Comparison of ENCODE assay signal across 29 cellular contexts in genomic region chr6:79669766-79670165, GRCh38. TPM values are rescaled to one million over a fixed set of nuclear protein-coding genes. Genes with fewer than 3 reads are reported as not detected.
DNase-seq lines count a peak whose midpoint lies in the region; ATAC-seq, FAIRE-seq and TF ChIP-seq lines count a peak whose summit lies in the region.
"Had no signal": no experiment of that assay in that cellular context is flagged by ENCODE, and none has a peak within 500 bp of the region (broad histone marks: within the 10 kb centered on the region; RNA-seq: fewer than 3 reads in every experiment).

No MANE protein-coding gene starts in this region.

- no peaks in the 10 kb centered on the region for H4K20me1 ChIP-seq in GM12878 (ENCODE audit: control insufficient read depth, insufficient read depth)

- H3K36me3 ChIP-seq in CD8-positive, alpha-beta T cell (ENCODE audit: insufficient read depth, low read length), result no peaks in the 10 kb centered on the region
- no peaks in the 10 kb centered on the region for H3K36me3 ChIP-seq in GM12878 (ENCODE audit: control insufficient read depth in 2 of 2, insufficient read depth in 2 of 2, low read length in 1 of 2)

- H3K4me3 ChIP-seq in CD8-positive, alpha-beta T cell (ENCODE audit: low read depth, low read length), result no peak overlapping the region
- no peak overlapping the region for H3K4me3 ChIP-seq in GM12878

- no peak for TF ChIP-seq POLR2A in GM12878 (IDR thresholded peaks at IDR 0.05; ENCODE audit: low read depth, low read length)

- CTCF ChIA-PET in CD8-positive, alpha-beta T cell (lab: Charles Lee), result no interaction called here
- CTCF ChIA-PET in GM12878 (lab: Yijun Ruan, JAX) (interaction anchor here (0.6 to 1.4 kb wide), 2 partner anchors 99 to 130 kb away, joined by 3 to 7 read pairs; no protein-coding TSS in a partner anchor), HEK293T (lab: Yijun Ruan, JAX) (interaction anchor here (0.7 to 1.1 kb wide), 2 partner anchors 29 to 99 kb away, joined by 3 to 5 read pairs; no protein-coding TSS in a partner anchor)
- CTCF ChIA-PET in activated CD4-positive, alpha-beta memory T cell treated with anti-CD3 and anti-CD28 coated beads for 36 hours (lab: Charles Lee), result no interaction called here

- no peak for FAIRE-seq in GM12878 (lab: Jason Lieb, UNC)
- FAIRE-seq: D721Med had no signal

- H3K9me3 ChIP-seq in CD8-positive, alpha-beta T cell (ENCODE audit: low read length), result no peaks in the 10 kb centered on the region
- H3K9me3 ChIP-seq in GM12878 (replicated peaks; ENCODE audit: control insufficient read depth, insufficient read depth, low read length), result no peaks in the 10 kb centered on the region

- no peak for TF ChIP-seq EP300 in GM12878 (IDR thresholded peaks at IDR 0.05; ENCODE audit: borderline replicate concordance in 1 of 2, control insufficient read depth in 1 of 2, low read depth in 2 of 2, low read length in 2 of 2)

- H2AFZ ChIP-seq in GM12878 (ENCODE audit: control insufficient read depth, low read depth, low read length), result no peak overlapping the region

- RAD21 ChIA-PET in GM12878 (lab: Charles Lee; ENCODE audit: unreplicated experiment), result interaction anchor here (0.9 kb wide), 1 partner anchor 99 kb away, joined by 3 read pairs; no protein-coding TSS in a partner anchor

- POLR2A ChIA-PET in CD8-positive, alpha-beta T cell (lab: Charles Lee), result interaction anchor here (0.6 kb wide), 1 partner anchor 598 kb away, joined by 3 read pairs; no protein-coding TSS in a partner anchor
- POLR2A ChIA-PET in GM12878 (lab: Charles Lee) (no interaction called here), HEK293T (lab: Yijun Ruan, JAX) (interaction anchor here (0.9 kb wide), 1 partner anchor 133 kb away, joined by 4 read pairs; no protein-coding TSS in a partner anchor)
- POLR2A ChIA-PET in activated CD4-positive, alpha-beta memory T cell treated with anti-CD3 and anti-CD28 coated beads for 36 hours (lab: Charles Lee), result no interaction called here

- peak overlapping the region; percentile 17 for H3K27ac Mint-ChIP-seq in CD8-positive, alpha-beta T cell
- peak overlapping the region; percentile 60 for H3K27ac Mint-ChIP-seq in mesothelial cell of epicardium
- peak overlapping the region; percentile 83 for H3K27ac Mint-ChIP-seq in progenitor cell of endocrine pancreas
- H3K27ac Mint-ChIP-seq in activated CD4-positive, alpha-beta memory T cell treated with anti-CD3 and anti-CD28 coated beads for 36 hours, result no peak overlapping the region

- no peak for DNase-seq in CD8-positive, alpha-beta T cell
- DNase-seq in GM12878 (ENCODE audit: low read depth, low spot score) (no peak), mesothelial cell of epicardium (ENCODE audit: low spot score in 2 of 2, unreplicated experiment in 2 of 2) (no peak), progenitor cell of endocrine pancreas (ENCODE audit: low spot score, unreplicated experiment) (no peak), A172 (ENCODE audit: low spot score) (no peak), HEK293T (ENCODE audit: extremely low spot score) (no peak)
- DNase-seq in activated naive CD4-positive, alpha-beta T cell treated with anti-CD3 and anti-CD28 coated beads, Interleukin-2, amount 50 U/mL, for 16 hours, result no peak
- no peak for DNase-seq in activated CD4-positive, alpha-beta memory T cell treated with anti-CD3 and anti-CD28 coated beads for 36 hours
- DNase-seq: 8988T; AML-193; C1 segment of cervical spinal cord; CD8-positive, alpha-beta memory T cell; DMS53; GDM1; KBM-7; MM.1S; NCI-H1092 treated with DMSO at 0.1 percent for 48 hours; NCI-H146; NCI-H2029 treated with DMSO at 0.1 percent for 48 hours; NCI-H2171; NCI-H345; NCI-H524; NCI-H774; NK-92 treated with Interleukin-12 subunit alpha and Interleukin-12 subunit beta, amount 100 ng/mL, for 24 hours; SIG-M5 had no signal

- H3K9ac ChIP-seq in GM12878 (ENCODE audit: control insufficient read depth, insufficient read depth, low read length), result no peak overlapping the region

- no peak overlapping the region for H3K27ac ChIP-seq in CD8-positive, alpha-beta T cell (ENCODE audit: low read depth, low read length)
- no peak overlapping the region for H3K27ac ChIP-seq in GM12878 (ENCODE audit: control insufficient read depth, insufficient read depth)
- H3K27ac ChIP-seq: HL-60, RWPE1 had no signal

- no TSS peak for BruUV-seq in GM12878 (replicated peaks; lab: Mats Ljungman, UMichigan)

- SMC1A ChIA-PET in GM12878 (lab: Charles Lee; ENCODE audit: uncharacterized antibody, unreplicated experiment), result no interaction called here

- no peak for TF ChIP-seq CTCF in CD8-positive, alpha-beta T cell (IDR thresholded peaks at IDR 0.05)
- TF ChIP-seq CTCF in GM12878 (IDR thresholded peaks at IDR 0.05 in 2 of 3, conservative IDR thresholded peaks at IDR 0.05 in 1 of 3; ENCODE audit: control insufficient read depth in 2 of 3, extremely low read depth in 1 of 3, insufficient read depth in 1 of 3, low read depth in 3 of 3, low read length in 3 of 3), result no peak
- TF ChIP-seq CTCF in mesothelial cell of epicardium (IDR thresholded peaks at IDR 0.05; ENCODE audit: unreplicated experiment), result no peak
- TF ChIP-seq CTCF in progenitor cell of endocrine pancreas (IDR thresholded peaks at IDR 0.05; ENCODE audit: unreplicated experiment), result no peak

- no peaks in the 10 kb centered on the region for H3K27me3 ChIP-seq in CD8-positive, alpha-beta T cell (ENCODE audit: insufficient read depth, low read length)
- H3K27me3 ChIP-seq in GM12878 (replicated peaks in 1 of 2; ENCODE audit: control insufficient read depth in 2 of 2, insufficient read depth in 2 of 2, low read length in 1 of 2), result no peaks in the 10 kb centered on the region

- H3K4me3 Mint-ChIP-seq in CD8-positive, alpha-beta T cell, result no peak overlapping the region
- H3K4me3 Mint-ChIP-seq in mesothelial cell of epicardium (no peak overlapping the region), progenitor cell of endocrine pancreas (ENCODE audit: low read depth) (no peak overlapping the region)
- no peak overlapping the region for H3K4me3 Mint-ChIP-seq in activated CD4-positive, alpha-beta memory T cell treated with anti-CD3 and anti-CD28 coated beads for 36 hours
- H3K4me3 Mint-ChIP-seq: CD8-positive, alpha-beta memory T cell had no signal

- no peaks in the 10 kb centered on the region for H3K9me3 Mint-ChIP-seq in CD8-positive, alpha-beta T cell
- H3K9me3 Mint-ChIP-seq in mesothelial cell of epicardium (no peaks in the 10 kb centered on the region), progenitor cell of endocrine pancreas (ENCODE audit: low read depth) (no peaks in the 10 kb centered on the region)
- H3K9me3 Mint-ChIP-seq in activated CD4-positive, alpha-beta memory T cell treated with anti-CD3 and anti-CD28 coated beads for 36 hours, result no peaks in the 10 kb centered on the region
- H3K9me3 Mint-ChIP-seq: CD8-positive, alpha-beta memory T cell had no signal

- H3K36me3 Mint-ChIP-seq in CD8-positive, alpha-beta T cell, result no peaks in the 10 kb centered on the region
- H3K36me3 Mint-ChIP-seq in mesothelial cell of epicardium, result peaks cover 7% of the 10 kb centered on the region
- peaks cover 16% of the 10 kb centered on the region for H3K36me3 Mint-ChIP-seq in progenitor cell of endocrine pancreas (ENCODE audit: insufficient read depth)
- no peaks in the 10 kb centered on the region for H3K36me3 Mint-ChIP-seq in activated CD4-positive, alpha-beta memory T cell treated with anti-CD3 and anti-CD28 coated beads for 36 hours
- H3K36me3 Mint-ChIP-seq: CD8-positive, alpha-beta memory T cell had no signal

- ATAC-seq in CD8-positive, alpha-beta T cell, result no peak
- no peak for ATAC-seq in GM12878
- ATAC-seq: SK-N-SH treated with all-trans-retinoic acid at 6 μM for 48 hours had no signal

- intact Hi-C loops in CD8-positive, alpha-beta T cell (cut with DNase I, micrococcal nuclease), result no loop called here
- intact Hi-C loops in GM12878 (cut with micrococcal nuclease; ENCODE audit: unreplicated experiment), result no loop called here
- intact Hi-C loops in activated CD4-positive, alpha-beta memory T cell treated with anti-CD3 and anti-CD28 coated beads for 36 hours (cut with micrococcal nuclease), result loop anchor here (5.0 kb wide), 3 partner anchors 198 to 592 kb away; partner anchors contain the start of genes HMGN3 and PHIP

- no peak overlapping the region for H3K4me2 ChIP-seq in GM12878 (ENCODE audit: control insufficient read depth, insufficient read depth)

- peaks cover 73% of the 10 kb centered on the region for H3K4me1 ChIP-seq in CD8-positive, alpha-beta T cell (ENCODE audit: insufficient read depth, low read length)
- H3K4me1 ChIP-seq in GM12878 (ENCODE audit: control insufficient read depth, insufficient read depth, low read length), result no peaks in the 10 kb centered on the region

- peaks cover 45% of the 10 kb centered on the region for H3K4me1 Mint-ChIP-seq in CD8-positive, alpha-beta T cell (ENCODE audit: low read depth)
- H3K4me1 Mint-ChIP-seq in mesothelial cell of epicardium (peaks cover 37% of the 10 kb centered on the region), progenitor cell of endocrine pancreas (ENCODE audit: low read depth) (peaks cover 48% of the 10 kb centered on the region)
- H3K4me1 Mint-ChIP-seq in activated CD4-positive, alpha-beta memory T cell treated with anti-CD3 and anti-CD28 coated beads for 36 hours (ENCODE audit: low read depth), result peaks cover 30% of the 10 kb centered on the region

- in situ Hi-C loops in GM12878 (cut with MboI), result no loop called here

- WGBS in GM12878 (ENCODE audit: insufficient coverage, insufficient replicate concordance, low lambda C conversion rate, missing lambda C conversion rate), result 100% methylated on average over 1 of the region's 1 CpG

- H3K79me2 ChIP-seq in GM12878 (ENCODE audit: control insufficient read depth, insufficient read depth, low read length), result no peaks in the 10 kb centered on the region

- no peaks in the 10 kb centered on the region for H3K27me3 Mint-ChIP-seq in CD8-positive, alpha-beta T cell (ENCODE audit: low read depth)
- H3K27me3 Mint-ChIP-seq in mesothelial cell of epicardium (ENCODE audit: low read depth) (no peaks in the 10 kb centered on the region), progenitor cell of endocrine pancreas (no peaks in the 10 kb centered on the region)
- no peaks in the 10 kb centered on the region for H3K27me3 Mint-ChIP-seq in activated CD4-positive, alpha-beta memory T cell treated with anti-CD3 and anti-CD28 coated beads for 36 hours
- H3K27me3 Mint-ChIP-seq: CD8-positive, alpha-beta memory T cell had no signal

- no peak for TF ChIP-seq RAD21 in GM12878 (IDR thresholded peaks at IDR 0.05; ENCODE audit: insufficient read depth, low read depth, low read length)

RNA-seq across cellular contexts. Expression of gene SH3BGRL2, which starts 38.6 kb away (rescaled TPM):
- total RNA-seq in CD8-positive, alpha-beta T cell, result under 1 TPM; 0.25 to 0.33 TPM
- total RNA-seq in GM12878 (2013; cell fraction: nucleolus; rRNA removed), result 0.95 and 1.1 TPM in 2 replicates
- 0.23 and 0.38 TPM in 2 replicates for total RNA-seq in GM12878 (2014; rRNA removed)
- 0.14 and 0.18 TPM in 2 replicates for total RNA-seq in GM12878 (2014; rRNA removed; fragmentation: Illumina TruSeq; extraction: Trizol)
- 0.33 and 0.35 TPM in 2 replicates for total RNA-seq in GM12878 (2021)
- 0.12 TPM for polyA plus RNA-seq in GM12878 (2011; ENCODE audit: low read depth)
- polyA plus RNA-seq in GM12878 (2011; rRNA removed), result 0.10 TPM in 2 replicates
- 0.03 and 0.04 TPM in 2 replicates for polyA plus RNA-seq in GM12878 (2011; cell fraction: cytosol; rRNA removed)
- polyA plus RNA-seq in GM12878 (2011; cell fraction: nucleus; rRNA removed), result 0.04 and 0.10 TPM in 2 replicates
- polyA plus RNA-seq in GM12878 (2012), result 0.09 and 0.15 TPM in 2 replicates
- polyA plus RNA-seq in GM12878 (2014; fragmentation: Illumina TruSeq; extraction: Trizol), result 0.16 and 0.21 TPM in 2 replicates
- polyA plus RNA-seq in GM12878 (2014; fragmentation: Nextera tagmentation; extraction: Ambion mirVana), result under 1 TPM; 0.03 to 0.07 TPM
- polyA plus RNA-seq in GM12878 (2014; rRNA removed), result 0.20 TPM in 2 replicates
- polyA plus RNA-seq in GM12878 (2016; fragmentation: Nextera tagmentation; extraction: Ambion mirVana), result under 1 TPM; 0.24 to 0.37 TPM
- 0.10 TPM in 1 of 2 replicates, not detected in the other for polyA minus RNA-seq in GM12878 (2011; rRNA and poly(A)+ RNA removed)
- not detected in 2 replicates for polyA minus RNA-seq in GM12878 (2011; cell fraction: cytosol; rRNA and poly(A)+ RNA removed)
- 0.10 TPM in 1 of 2 replicates, not detected in the other for polyA minus RNA-seq in GM12878 (2011; cell fraction: nucleus; rRNA and poly(A)+ RNA removed)
- 24.7 to 27.1 TPM (median 26.1 TPM) in 3 replicates for total RNA-seq in mesothelial cell of epicardium
- 47.4 and 49.1 TPM in 2 replicates for total RNA-seq in progenitor cell of endocrine pancreas
- total RNA-seq in A172 (2014; rRNA removed; shearing (Covaris generic)), result 1.2 and 2.3 TPM in 2 replicates
- under 1 TPM; 0.05 to 0.12 TPM for total RNA-seq in activated CD4-positive, alpha-beta memory T cell treated with anti-CD3 and anti-CD28 coated beads for 36 hours

Comparison
In these comparisons a context has a peak if more than half of its experiments do, and no peak if none do; other contexts are left out.
1. CTCF ChIA-PET loops: an anchor here in GM12878 (0.6 to 1.4 kb wide) and HEK293T (0.7 to 1.1 kb wide); none called in CD8-positive, alpha-beta T cell and activated CD4-positive, alpha-beta memory T cell treated with anti-CD3 and anti-CD28 coated beads for 36 hours.
2. POLR2A ChIA-PET loops: an anchor here in CD8-positive, alpha-beta T cell (0.6 kb wide) and HEK293T (0.9 kb wide); none called in GM12878 and activated CD4-positive, alpha-beta memory T cell treated with anti-CD3 and anti-CD28 coated beads for 36 hours.